In the genomic region with DNA sequence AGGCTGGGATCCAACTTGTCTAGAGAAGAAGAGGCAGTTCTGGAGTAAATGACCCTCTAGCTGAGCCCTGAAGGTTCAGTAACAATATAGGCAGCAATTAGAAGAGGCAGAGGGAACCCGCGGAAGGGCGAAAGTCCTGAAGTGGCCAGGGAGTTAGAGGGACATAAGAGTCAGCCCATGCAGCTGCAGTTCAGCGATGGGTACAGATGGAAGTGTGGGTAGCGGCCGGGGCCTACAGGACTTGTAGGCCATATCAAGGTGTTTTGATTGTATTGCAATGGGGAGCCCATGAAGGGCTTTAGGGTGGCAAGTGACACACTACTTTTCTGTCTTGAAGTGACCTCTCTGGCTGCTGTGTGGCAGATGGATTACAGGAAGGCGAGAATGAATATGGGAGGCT, we compare ENCODE assay signal across 22 cellular contexts. TPM values are rescaled to one million over a fixed set of nuclear protein-coding genes. Genes with fewer than 3 reads are reported as not detected.
A peak's percentile ranks its signal among the peaks of the same experiment; 100 is the strongest.
DNase-seq lines count a peak whose midpoint lies in the region; ATAC-seq, FAIRE-seq and TF ChIP-seq lines count a peak whose summit lies in the region.
"Had no signal": no experiment of that assay in that cellular context is flagged by ENCODE, and none has a peak within 500 bp of the region (broad histone marks: within the 10 kb centered on the region; RNA-seq: fewer than 3 reads in every experiment).

No MANE protein-coding gene starts in this region.

- ATAC-seq in natural killer cell treated with Interleukin-12 subunit alpha and Interleukin-12 subunit beta and Interleukin-15 and Interleukin-18, amount 100 ng/mL, for 72 hours, result no peak
- ATAC-seq in lower lobe of right lung, result no peak
- ATAC-seq: activated naive CD4-positive, alpha-beta T cell treated with anti-CD3 and anti-CD28 coated beads, Interleukin-2, amount 50 U/mL, for 72 hours had no signal

- no peak overlapping the region for H3K27ac ChIP-seq in BLaER1 treated with 17β-estradiol and CSF1 and Interleukin-3, amounts not matched to agents 10 nM and 100 nM
- H3K27ac ChIP-seq in CD4-positive, alpha-beta memory T cell (ENCODE audit: low read depth, low read length), result no peak overlapping the region
- no peak overlapping the region for H3K27ac ChIP-seq in astrocyte (ENCODE audit: low read depth, low read length)
- H3K27ac ChIP-seq in lower lobe of right lung, result no peak overlapping the region
- no peak overlapping the region for H3K27ac ChIP-seq in OCI-LY7 (ENCODE audit: low read depth, low read length, poor library complexity, severe bottlenecking)
- H3K27ac ChIP-seq: HL-60, parathyroid adenoma, right atrium auricular region, upper lobe of left lung had no signal

- H3K27me3 ChIP-seq in BLaER1 treated with 17β-estradiol and CSF1 and Interleukin-3, amounts not matched to agents 10 nM and 100 nM, result no peaks in the 10 kb centered on the region
- no peaks in the 10 kb centered on the region for H3K27me3 ChIP-seq in CD4-positive, alpha-beta memory T cell (ENCODE audit: insufficient read depth, low read length)
- H3K27me3 ChIP-seq in astrocyte (ENCODE audit: insufficient read depth, low read length), result no peaks in the 10 kb centered on the region
- H3K27me3 ChIP-seq in lower lobe of right lung (ENCODE audit: low read depth), result no peaks in the 10 kb centered on the region
- H3K27me3 ChIP-seq: right atrium auricular region, upper lobe of left lung had no signal

- BruUV-seq in OCI-LY7 (replicated peaks; lab: Mats Ljungman, UMichigan), result no TSS peak

- peak overlapping the region in 5 of 7 donors; percentile 25 to 73 (median 62) for H3K27ac Mint-ChIP-seq in CD4-positive, alpha-beta memory T cell
- H3K27ac Mint-ChIP-seq in astrocyte (ENCODE audit: unreplicated experiment), result peak overlapping the region; percentile 60
- no peak overlapping the region for H3K27ac Mint-ChIP-seq in natural killer cell treated with Interleukin-12 subunit alpha and Interleukin-12 subunit beta and Interleukin-15 and Interleukin-18, amount 100 ng/mL, for 72 hours
- H3K27ac Mint-ChIP-seq: nephron progenitor cell had no signal

- H2AFZ ChIP-seq in astrocyte (ENCODE audit: low read depth, low read length) (no peak overlapping the region), OCI-LY7 (ENCODE audit: low read length) (no peak overlapping the region)
- H2AFZ ChIP-seq: parathyroid adenoma had no signal

- no peaks in the 10 kb centered on the region for H3K9me2 ChIP-seq in OCI-LY7 (ENCODE audit: insufficient read depth, low read length)

- H3K9ac ChIP-seq in BLaER1 treated with 17β-estradiol and CSF1 and Interleukin-3, amounts not matched to agents 10 nM and 100 nM, result peak overlapping the region in 6 of 11 experiments; percentile 24 to 86 (median 34); a peak in 8 of 22 replicates
- no peak overlapping the region for H3K9ac ChIP-seq in astrocyte (ENCODE audit: low read length)
- H3K9ac ChIP-seq: parathyroid adenoma had no signal

- no peaks in the 10 kb centered on the region for H3K27me3 Mint-ChIP-seq in CD4-positive, alpha-beta memory T cell
- H3K27me3 Mint-ChIP-seq in astrocyte (ENCODE audit: low read depth, unreplicated experiment), result no peaks in the 10 kb centered on the region
- H3K27me3 Mint-ChIP-seq in natural killer cell treated with Interleukin-12 subunit alpha and Interleukin-12 subunit beta and Interleukin-15 and Interleukin-18, amount 100 ng/mL, for 72 hours, result no peaks in the 10 kb centered on the region

- H3K36me3 Mint-ChIP-seq in CD4-positive, alpha-beta memory T cell, result peaks cover 45 to 75% of the 10 kb centered on the region in 2 donors
- peaks cover 13% of the 10 kb centered on the region for H3K36me3 Mint-ChIP-seq in astrocyte (ENCODE audit: low read depth, unreplicated experiment)
- H3K36me3 Mint-ChIP-seq in natural killer cell treated with Interleukin-12 subunit alpha and Interleukin-12 subunit beta and Interleukin-15 and Interleukin-18, amount 100 ng/mL, for 72 hours, result peaks cover 31% of the 10 kb centered on the region

- H3K9me3 Mint-ChIP-seq in CD4-positive, alpha-beta memory T cell, result peaks cover 0 to 3% (median 0%) of the 10 kb centered on the region in 8 donors
- no peaks in the 10 kb centered on the region for H3K9me3 Mint-ChIP-seq in astrocyte (ENCODE audit: unreplicated experiment)
- H3K9me3 Mint-ChIP-seq in natural killer cell treated with Interleukin-12 subunit alpha and Interleukin-12 subunit beta and Interleukin-15 and Interleukin-18, amount 100 ng/mL, for 72 hours, result no peaks in the 10 kb centered on the region
- H3K9me3 Mint-ChIP-seq: activated naive CD4-positive, alpha-beta T cell treated with anti-CD3 and anti-CD28 coated beads, Interleukin-2, amount 50 U/mL, for 72 hours; nephron progenitor cell had no signal

- FAIRE-seq in astrocyte (lab: Jason Lieb, UNC), result no peak
- FAIRE-seq: GM12892, kidney had no signal

- POLR2A ChIA-PET in CD4-positive, alpha-beta memory T cell (lab: Charles Lee; ENCODE audit: partially characterized antibody), result no interaction called here
- POLR2A ChIA-PET in OCI-LY7 (lab: Charles Lee), result no interaction called here

- peak overlapping the region in 3 of 11 experiments; percentile 10 to 56 (median 20); a peak in 4 of 22 replicates for H3K4me2 ChIP-seq in BLaER1 treated with 17β-estradiol and CSF1 and Interleukin-3, amounts not matched to agents 10 nM and 100 nM
- H3K4me2 ChIP-seq in astrocyte (ENCODE audit: low read length) (no peak overlapping the region), OCI-LY7 (ENCODE audit: low read length) (no peak overlapping the region)

- intact Hi-C loops in CD4-positive, alpha-beta memory T cell (cut with micrococcal nuclease), result loop anchor here (10.0 kb wide), 1 partner anchor 1190 kb away; no protein-coding TSS in a partner anchor
- intact Hi-C loops in lower lobe of right lung (cut with DNase I) (no loop called here), OCI-LY7 (cut with micrococcal nuclease; ENCODE audit: unreplicated experiment) (no loop called here)

- DNase-seq in CD4-positive, alpha-beta memory T cell, result no peak
- no peak for DNase-seq in astrocyte (ENCODE audit: low read depth)
- no peak for DNase-seq in natural killer cell treated with Interleukin-12 subunit alpha and Interleukin-12 subunit beta and Interleukin-15 and Interleukin-18, amount 100 ng/mL, for 72 hours (ENCODE audit: low spot score)
- no peak for DNase-seq in lower lobe of right lung
- no peak for DNase-seq in MV-4-11 (lab: John Stamatoyannopoulos, UW)
- no peak for DNase-seq in OCI-LY7 (ENCODE audit: low spot score)
- DNase-seq: cerebellar nuclear complex, DMS153, Karpas-422, kidney, midbrain, NCI-H446, NCI-H82, nephron progenitor cell, RPMI8226, upper lobe of left lung had no signal

- H3K4me3 Mint-ChIP-seq in CD4-positive, alpha-beta memory T cell, result peak overlapping the region in 5 of 8 donors; percentile 0 to 55 (median 49)
- H3K4me3 Mint-ChIP-seq in astrocyte (ENCODE audit: unreplicated experiment), result no peak overlapping the region
- H3K4me3 Mint-ChIP-seq in natural killer cell treated with Interleukin-12 subunit alpha and Interleukin-12 subunit beta and Interleukin-15 and Interleukin-18, amount 100 ng/mL, for 72 hours, result peak overlapping the region; percentile 15

- peaks cover 15 to 44% (median 32%) of the 10 kb centered on the region in 4 donors for H3K4me1 Mint-ChIP-seq in CD4-positive, alpha-beta memory T cell
- H3K4me1 Mint-ChIP-seq in astrocyte (ENCODE audit: low read depth, unreplicated experiment), result peaks cover 14% of the 10 kb centered on the region
- peaks cover 24 to 27% of the 10 kb centered on the region in 2 donors for H3K4me1 Mint-ChIP-seq in natural killer cell treated with Interleukin-12 subunit alpha and Interleukin-12 subunit beta and Interleukin-15 and Interleukin-18, amount 100 ng/mL, for 72 hours (ENCODE audit: low read depth in 2 of 2)

- H3K9me3 ChIP-seq in BLaER1 treated with 17β-estradiol and CSF1 and Interleukin-3, amounts not matched to agents 10 nM and 100 nM (replicated peaks in 1 of 11), result no peaks in the 10 kb centered on the region
- no peaks in the 10 kb centered on the region for H3K9me3 ChIP-seq in CD4-positive, alpha-beta memory T cell (ENCODE audit: control insufficient read depth in 1 of 2, low read length in 2 of 2)
- H3K9me3 ChIP-seq in astrocyte (ENCODE audit: insufficient read depth, low read depth, low read length) (no peaks in the 10 kb centered on the region), lower lobe of right lung (no peaks in the 10 kb centered on the region), OCI-LY7 (ENCODE audit: low read length) (no peaks in the 10 kb centered on the region)
- H3K9me3 ChIP-seq: right atrium auricular region, upper lobe of left lung had no signal

- CTCF ChIA-PET in CD4-positive, alpha-beta memory T cell (lab: Charles Lee; ENCODE audit: partially characterized antibody), result interaction anchor here (5.8 to 15.2 kb wide), 2 partner anchors 12 to 13 kb away, joined by 28 to 312 read pairs; no protein-coding TSS in a partner anchor
- CTCF ChIA-PET in OCI-LY7 (lab: Charles Lee; ENCODE audit: unreplicated experiment), result interaction anchor here (0.5 kb wide), 1 partner anchor 551 kb away, joined by 3 read pairs; no protein-coding TSS in a partner anchor

- peaks cover 19% of the 10 kb centered on the region for H3K79me2 ChIP-seq in astrocyte (ENCODE audit: insufficient read depth, low read length)
- peaks cover 19% of the 10 kb centered on the region for H3K79me2 ChIP-seq in OCI-LY7 (ENCODE audit: insufficient read depth, low read depth, low read length)

- no peak for TF ChIP-seq CTCF in astrocyte (IDR thresholded peaks at IDR 0.05; ENCODE audit: insufficient read depth, low read depth, low read length)
- no peak for TF ChIP-seq CTCF in lower lobe of right lung (IDR thresholded peaks at IDR 0.05)
- TF ChIP-seq CTCF in OCI-LY7 (conservative IDR thresholded peaks at IDR 0.05; ENCODE audit: low read length), result no peak

- H3K4me1 ChIP-seq in BLaER1 treated with 17β-estradiol and CSF1 and Interleukin-3, amounts not matched to agents 10 nM and 100 nM, result peaks cover 19 to 46% (median 40%) of the 10 kb centered on the region in 10 experiments
- peaks cover 18% of the 10 kb centered on the region for H3K4me1 ChIP-seq in CD4-positive, alpha-beta memory T cell (ENCODE audit: insufficient read depth, low read length)
- H3K4me1 ChIP-seq in astrocyte (ENCODE audit: insufficient read depth, low read length) (peaks cover 7% of the 10 kb centered on the region), lower lobe of right lung (peaks cover 11% of the 10 kb centered on the region), OCI-LY7 (ENCODE audit: insufficient read depth, low read length, poor library complexity, severe bottlenecking) (peaks cover 19% of the 10 kb centered on the region)
- H3K4me1 ChIP-seq: parathyroid adenoma had no signal

- H3K36me3 ChIP-seq in BLaER1 treated with 17β-estradiol and CSF1 and Interleukin-3, amounts not matched to agents 10 nM and 100 nM, result peaks cover 65 to 70% (median 69%) of the 10 kb centered on the region in 11 experiments
- peaks cover 62% of the 10 kb centered on the region for H3K36me3 ChIP-seq in CD4-positive, alpha-beta memory T cell (ENCODE audit: insufficient read depth, low read length)
- H3K36me3 ChIP-seq in astrocyte (ENCODE audit: insufficient read depth, low read length) (peaks cover 57% of the 10 kb centered on the region), lower lobe of right lung (peaks cover 66% of the 10 kb centered on the region), OCI-LY7 (ENCODE audit: insufficient read depth, low read length) (peaks cover 66% of the 10 kb centered on the region)

- H4K20me1 ChIP-seq in BLaER1 treated with 17β-estradiol and CSF1 and Interleukin-3, amounts not matched to agents 10 nM and 100 nM, result peaks cover 0 to 53% (median 33%) of the 10 kb centered on the region in 11 experiments; a peak in 12 of 22 replicates
- H4K20me1 ChIP-seq in astrocyte (ENCODE audit: insufficient read depth, low read length) (peaks cover 17% of the 10 kb centered on the region), OCI-LY7 (ENCODE audit: insufficient read depth, low read length) (0 out of 2 replicates have a peak, but pooled peaks cover 4% of the 10 kb centered on the region)

- no peak overlapping the region for H3K4me3 ChIP-seq in BLaER1 treated with 17β-estradiol and CSF1 and Interleukin-3, amounts not matched to agents 10 nM and 100 nM
- no peak overlapping the region for H3K4me3 ChIP-seq in CD4-positive, alpha-beta memory T cell (ENCODE audit: low read length in 2 of 2)
- H3K4me3 ChIP-seq in astrocyte (ENCODE audit: insufficient read depth, low read depth, low read length) (no peak overlapping the region), lower lobe of right lung (no peak overlapping the region), OCI-LY7 (ENCODE audit: low read depth, low read length, poor library complexity, severe bottlenecking) (no peak overlapping the region)
- H3K4me3 ChIP-seq: right atrium auricular region, upper lobe of left lung had no signal

RNA-seq across cellular contexts. Expression of a gene that starts 3.0 kb away (rescaled TPM):
- total RNA-seq in CD4-positive, alpha-beta memory T cell, result 10 to 100 TPM; 65.8 to 73.2 TPM
- 10 to 100 TPM; 35.0 to 52.9 TPM for polyA plus RNA-seq in CD4-positive, alpha-beta memory T cell
- 61.2 and 63.2 TPM in 2 replicates for total RNA-seq in astrocyte
- total RNA-seq in natural killer cell treated with Interleukin-12 subunit alpha and Interleukin-12 subunit beta and Interleukin-15 and Interleukin-18, amount 100 ng/mL, for 72 hours, result 100 to 1,000 TPM in 1 of 2 donors, 10 to 100 TPM in 1; 65.5 to 146 TPM
- 41.0 TPM for total RNA-seq in lower lobe of right lung
- total RNA-seq in OCI-LY7 (2014; rRNA removed; shearing (Covaris generic)), result 127 and 130 TPM in 2 replicates
- 90.7 and 98.8 TPM in 2 replicates for total RNA-seq in OCI-LY7 (2022)

Comparison
In these comparisons a context has a peak if more than half of its experiments do, and no peak if none do; other contexts are left out.
1. H3K27ac Mint-ChIP-seq: peak in CD4-positive, alpha-beta memory T cell (5 of 7) and astrocyte (single experiment); none in natural killer cell treated with Interleukin-12 subunit alpha and Interleukin-12 subunit beta and Interleukin-15 and Interleukin-18, amount 100 ng/mL, for 72 hours (0 of 2).